12 cellular contexts compared by ENCODE assay signal in genomic region chr1:91948501-91949355, GRCh38. TPM values are rescaled to one million over a fixed set of nuclear protein-coding genes. Genes with fewer than 3 reads are reported as not detected.
DNase-seq lines count a peak whose midpoint lies in the region; TF ChIP-seq lines count a peak whose summit lies in the region.
"Had no signal": no experiment of that assay in that cellular context is flagged by ENCODE, and none has a peak within 500 bp of the region (broad histone marks: within the 10 kb centered on the region; RNA-seq: fewer than 3 reads in every experiment).

No MANE protein-coding gene starts in this region.

- H3F3A ChIP-seq in neural progenitor cell (ENCODE audit: low read depth) = no peaks in the 10 kb centered on the region

- H3K27ac Mint-ChIP-seq in neural progenitor cell = no peak overlapping the region

- H3K9ac ChIP-seq in neural progenitor cell = no peak overlapping the region

- H3K36me3 Mint-ChIP-seq in neural progenitor cell = no peaks in the 10 kb centered on the region

- no peaks in the 10 kb centered on the region for H4K20me1 ChIP-seq in neural progenitor cell (ENCODE audit: low read depth)

- H3K4me1 Mint-ChIP-seq in neural progenitor cell = peaks cover 2% of the 10 kb centered on the region

- in situ Hi-C loops in GM13976 (cut with MboI; ENCODE audit: low sequenced_read_pairs, unreplicated experiment) = no loop called here

- H3K9me3 ChIP-seq in SJCRH30 (replicated peaks) (no peaks in the 10 kb centered on the region), neural progenitor cell (ENCODE audit: low read depth) (no peaks in the 10 kb centered on the region)

- peak overlapping the region; percentile 50 for H2AFZ ChIP-seq in neural progenitor cell (replicated peaks)

- DNase-seq in NCI-H2107 treated with DMSO at 0.1 percent for 48 hours (lab: John Stamatoyannopoulos, UW; ENCODE audit: unreplicated experiment) = peak; percentile 42
- DNase-seq in NCI-H2107 (lab: John Stamatoyannopoulos, UW) = no peak
- DNase-seq in SJCRH30 = peak; percentile 10 to 43
- DNase-seq in activated gamma-delta T cell treated with anti-CD3 and anti-CD28 coated beads, Interleukin-2, amount 50 U/mL, for 16 hours (ENCODE audit: low read depth) = peak; percentile 24
- no peak for DNase-seq in neural progenitor cell (ENCODE audit: low spot score)
- no peak for DNase-seq in hypothalamus (lab: John Stamatoyannopoulos, UW)
- DNase-seq in GM13976 (ENCODE audit: low spot score) = no peak
- DNase-seq in glomerular visceral epithelial cell (ENCODE audit: extremely low spot score) = no peak
- DNase-seq: 8988T; effector CD8-positive, alpha-beta T cell had no signal

- H3K36me3 ChIP-seq in SJCRH30 (no peaks in the 10 kb centered on the region), neural progenitor cell (no peaks in the 10 kb centered on the region)

- TF ChIP-seq CTCF in neural progenitor cell (IDR thresholded peaks at IDR 0.05) (no peak), GM13976 (IDR thresholded peaks at IDR 0.05; ENCODE audit: borderline replicate concordance, control extremely low read depth, extremely low read depth, insufficient read depth, missing control alignments) (no peak)

- H3K4me1 ChIP-seq in SJCRH30 = no peaks in the 10 kb centered on the region
- H3K4me1 ChIP-seq in neural progenitor cell = no peaks in the 10 kb centered on the region

- H3K79me2 ChIP-seq in neural progenitor cell (ENCODE audit: low read depth) = no peaks in the 10 kb centered on the region

- H3K27me3 ChIP-seq in SJCRH30 (no peaks in the 10 kb centered on the region), neural progenitor cell (no peaks in the 10 kb centered on the region)

- H3K27ac ChIP-seq in SJCRH30 (no peak overlapping the region), neural progenitor cell (no peak overlapping the region)

- no peak overlapping the region for H3K4me2 ChIP-seq in neural progenitor cell

- H3K27me3 Mint-ChIP-seq in neural progenitor cell (ENCODE audit: insufficient read depth, low read depth) = no peaks in the 10 kb centered on the region

- peaks cover 3% of the 10 kb centered on the region for H3K9me3 Mint-ChIP-seq in neural progenitor cell

- H3K4me3 ChIP-seq in SJCRH30 = peak overlapping the region; percentile 29
- no peak overlapping the region for H3K4me3 ChIP-seq in neural progenitor cell

- no peak overlapping the region for H3K4me3 Mint-ChIP-seq in neural progenitor cell

RNA-seq across cellular contexts. Expression of gene BRDT, which starts 0.5 kb away (rescaled TPM):
- total RNA-seq in SJCRH30 (2014; rRNA removed; shearing (Covaris generic)) = not detected in 2 replicates
- not detected in 2 replicates for total RNA-seq in neural progenitor cell (ENCODE audit: low replicate concordance)
- total RNA-seq: mononuclear cell, skeletal muscle tissue had no signal

Comparison
In these comparisons a context has a peak if more than half of its experiments do, and no peak if none do; other contexts are left out.
1. DNase-seq: peak in NCI-H2107 treated with DMSO at 0.1 percent for 48 hours (single experiment), SJCRH30 (2 of 2) and activated gamma-delta T cell treated with anti-CD3 and anti-CD28 coated beads, Interleukin-2, amount 50 U/mL, for 16 hours (single experiment); none in NCI-H2107 (single experiment), neural progenitor cell (single experiment), hypothalamus (0 of 51), GM13976 (single experiment) and glomerular visceral epithelial cell (single experiment).